8 cellular contexts compared by ENCODE assay signal in genomic region chr17:47423406-47424295, GRCh38.
DNase-seq lines count a peak whose midpoint lies in the region; ATAC-seq and TF ChIP-seq lines count a peak whose summit lies in the region.

No MANE protein-coding gene starts in this region.

- H3K79me2 ChIP-seq in Karpas-422 (ENCODE audit: low read length), result no peaks in the 10 kb centered on the region

- H3K4me2 ChIP-seq in Karpas-422 (ENCODE audit: low read depth, low read length, poor library complexity, severe bottlenecking), result no peak overlapping the region

- no peaks in the 10 kb centered on the region for H4K20me1 ChIP-seq in Karpas-422 (ENCODE audit: insufficient read depth, low read depth, low read length)

- TF ChIP-seq POLR2A in tibial nerve (IDR thresholded peaks at IDR 0.05), result no peak

- TF ChIP-seq CTCF in chondrocyte (IDR thresholded peaks at IDR 0.05), result peak; percentile 14
- TF ChIP-seq CTCF in left lung (IDR thresholded peaks at IDR 0.05), result no peak
- TF ChIP-seq CTCF in tibial nerve (IDR thresholded peaks at IDR 0.05), result no peak

- H3K27ac Mint-ChIP-seq in chondrocyte (ENCODE audit: unreplicated experiment), result no peak overlapping the region

- TF ChIP-seq EP300 in tibial nerve (IDR thresholded peaks at IDR 0.05), result no peak

- H3K9ac ChIP-seq in Karpas-422 (ENCODE audit: low read length), result no peak overlapping the region

- H3K4me1 ChIP-seq in left lung (peaks cover 0 to 14% of the 10 kb centered on the region in 2 donors), tibial nerve (peaks cover 0 to 13% (median 2%) of the 10 kb centered on the region in 4 donors), Karpas-422 (ENCODE audit: low read length) (no peaks in the 10 kb centered on the region)

- H3K27ac ChIP-seq in left lung (no peak overlapping the region), tibial nerve (peak overlapping the region in 1 of 4 donors; percentile 36), Karpas-422 (ENCODE audit: low read length) (no peak overlapping the region)

- DNase-seq in Daoy (ENCODE audit: low read depth), result peak; percentile 32
- DNase-seq in NCI-H2227 (lab: John Stamatoyannopoulos, UW; ENCODE audit: unreplicated experiment), result peak; percentile 66
- no peak for DNase-seq in chondrocyte (ENCODE audit: low spot score)
- peak in 1 of 2 donors; percentile 83 for DNase-seq in left lung
- no peak for DNase-seq in tibial nerve (ENCODE audit: low spot score in 2 of 2)
- no peak for DNase-seq in occipital lobe (lab: John Stamatoyannopoulos, UW)
- DNase-seq in Karpas-422, result no peak

- peaks cover 3% of the 10 kb centered on the region for H3K4me1 Mint-ChIP-seq in chondrocyte (ENCODE audit: low read depth)

- intact Hi-C loops in left lung (cut with DNase I), result no loop called here

- H3K4me3 ChIP-seq in left lung (peak overlapping the region; percentile 37 to 41), tibial nerve (peak overlapping the region; percentile 12 to 55 (median 26)), Karpas-422 (ENCODE audit: low read length) (no peak overlapping the region)

- H3K36me3 ChIP-seq in left lung (no peaks in the 10 kb centered on the region), tibial nerve (peaks cover 0 to 12% (median 0%) of the 10 kb centered on the region in 3 donors), Karpas-422 (ENCODE audit: insufficient read depth, low read length) (no peaks in the 10 kb centered on the region)

- H3K9me2 ChIP-seq in Karpas-422 (replicated peaks; ENCODE audit: insufficient read depth, low read length), result no peaks in the 10 kb centered on the region

- 13 to 18% methylated on average over 67 to 68 of the region's 113 CpGs for WGBS in tibial nerve, 2 donors

- H3K27me3 Mint-ChIP-seq in chondrocyte (ENCODE audit: low read depth), result no peaks in the 10 kb centered on the region

- no peak overlapping the region for H2AFZ ChIP-seq in Karpas-422 (ENCODE audit: low read length)

- H3K36me3 Mint-ChIP-seq in chondrocyte (ENCODE audit: low read depth), result peaks cover 3% of the 10 kb centered on the region

- ATAC-seq in left lung (peak; percentile 89), GM19023 (IDR thresholded peaks at IDR 0.05; ENCODE audit: unreplicated experiment) (no peak)

- H3K4me3 Mint-ChIP-seq in chondrocyte (ENCODE audit: unreplicated experiment), result peak overlapping the region; percentile 62

- peaks cover 7% of the 10 kb centered on the region for H3K9me3 Mint-ChIP-seq in chondrocyte (ENCODE audit: low read depth)

- H3K9me3 ChIP-seq in left lung (no peaks in the 10 kb centered on the region), tibial nerve (no peaks in the 10 kb centered on the region), Karpas-422 (ENCODE audit: low read length) (no peaks in the 10 kb centered on the region)

- peaks cover 13 to 18% of the 10 kb centered on the region in 2 donors for H3K27me3 ChIP-seq in left lung
- peaks cover 0 to 10% of the 10 kb centered on the region in 2 donors for H3K27me3 ChIP-seq in tibial nerve
- H3K27me3 ChIP-seq in Karpas-422 (ENCODE audit: low read length), result no peaks in the 10 kb centered on the region

Comparison
In these comparisons a context has a peak if more than half of its experiments do, and no peak if none do; other contexts are left out.
1. DNase-seq: peak in Daoy (single experiment) and NCI-H2227 (single experiment); none in chondrocyte (single experiment), tibial nerve (0 of 2), occipital lobe (single experiment) and Karpas-422 (single experiment).